ENCODE assay signal across 1 cellular context in genomic region chr2:64751286-64752260, GRCh38.
TF ChIP-seq lines count a peak whose summit lies in the region.

No MANE protein-coding gene starts in this region.

TF ChIP-seq in HepG2, 621 proteins besides CTCF, POLR2A, EP300 and RAD21 (continued from another document and continues in another):
- TF ChIP-seq ZBTB2 (CRISPR knock-in tag; IDR thresholded peaks at IDR 0.05; ENCODE audit: low read depth): no peak; the same call in 1 of the 2 replicates
- no peak for TF ChIP-seq ZXDC (CRISPR knock-in tag; IDR thresholded peaks at IDR 0.05)
- peak; percentile 92 for TF ChIP-seq HNRNPK (IDR thresholded peaks at IDR 0.05; ENCODE audit: low read depth, low read length, poor library complexity, severe bottlenecking)
- 0 out of 2 replicates have a peak, but pooled peaks have one; percentile 15 for TF ChIP-seq ERF (CRISPR knock-in tag; IDR thresholded peaks at IDR 0.05)
- TF ChIP-seq EEA1 (CRISPR knock-in tag; IDR thresholded peaks at IDR 0.05; ENCODE audit: borderline replicate concordance): peak; percentile 78; the same call in 1 of the 2 replicates
- TF ChIP-seq, protein P1, sequence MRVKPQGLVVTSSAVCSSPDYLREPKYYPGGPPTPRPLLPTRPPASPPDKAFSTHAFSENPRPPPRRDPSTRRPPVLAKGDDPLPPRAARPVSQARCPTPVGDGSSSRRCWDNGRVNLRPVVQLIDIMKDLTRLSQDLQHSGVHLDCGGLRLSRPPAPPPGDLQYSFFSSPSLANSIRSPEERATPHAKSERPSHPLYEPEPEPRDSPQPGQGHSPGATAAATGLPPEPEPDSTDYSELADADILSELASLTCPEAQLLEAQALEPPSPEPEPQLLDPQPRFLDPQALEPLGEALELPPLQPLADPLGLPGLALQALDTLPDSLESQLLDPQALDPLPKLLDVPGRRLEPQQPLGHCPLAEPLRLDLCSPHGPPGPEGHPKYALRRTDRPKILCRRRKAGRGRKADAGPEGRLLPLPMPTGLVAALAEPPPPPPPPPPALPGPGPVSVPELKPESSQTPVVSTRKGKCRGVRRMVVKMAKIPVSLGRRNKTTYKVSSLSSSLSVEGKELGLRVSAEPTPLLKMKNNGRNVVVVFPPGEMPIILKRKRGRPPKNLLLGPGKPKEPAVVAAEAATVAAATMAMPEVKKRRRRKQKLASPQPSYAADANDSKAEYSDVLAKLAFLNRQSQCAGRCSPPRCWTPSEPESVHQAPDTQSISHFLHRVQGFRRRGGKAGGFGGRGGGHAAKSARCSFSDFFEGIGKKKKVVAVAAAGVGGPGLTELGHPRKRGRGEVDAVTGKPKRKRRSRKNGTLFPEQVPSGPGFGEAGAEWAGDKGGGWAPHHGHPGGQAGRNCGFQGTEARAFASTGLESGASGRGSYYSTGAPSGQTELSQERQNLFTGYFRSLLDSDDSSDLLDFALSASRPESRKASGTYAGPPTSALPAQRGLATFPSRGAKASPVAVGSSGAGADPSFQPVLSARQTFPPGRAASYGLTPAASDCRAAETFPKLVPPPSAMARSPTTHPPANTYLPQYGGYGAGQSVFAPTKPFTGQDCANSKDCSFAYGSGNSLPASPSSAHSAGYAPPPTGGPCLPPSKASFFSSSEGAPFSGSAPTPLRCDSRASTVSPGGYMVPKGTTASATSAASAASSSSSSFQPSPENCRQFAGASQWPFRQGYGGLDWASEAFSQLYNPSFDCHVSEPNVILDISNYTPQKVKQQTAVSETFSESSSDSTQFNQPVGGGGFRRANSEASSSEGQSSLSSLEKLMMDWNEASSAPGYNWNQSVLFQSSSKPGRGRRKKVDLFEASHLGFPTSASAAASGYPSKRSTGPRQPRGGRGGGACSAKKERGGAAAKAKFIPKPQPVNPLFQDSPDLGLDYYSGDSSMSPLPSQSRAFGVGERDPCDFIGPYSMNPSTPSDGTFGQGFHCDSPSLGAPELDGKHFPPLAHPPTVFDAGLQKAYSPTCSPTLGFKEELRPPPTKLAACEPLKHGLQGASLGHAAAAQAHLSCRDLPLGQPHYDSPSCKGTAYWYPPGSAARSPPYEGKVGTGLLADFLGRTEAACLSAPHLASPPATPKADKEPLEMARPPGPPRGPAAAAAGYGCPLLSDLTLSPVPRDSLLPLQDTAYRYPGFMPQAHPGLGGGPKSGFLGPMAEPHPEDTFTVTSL (CRISPR knock-in tag; IDR thresholded peaks at IDR 0.05; ENCODE audit: borderline replicate concordance): peak; percentile 87
- TF ChIP-seq MZF1 (CRISPR knock-in tag; IDR thresholded peaks at IDR 0.05; ENCODE audit: borderline replicate concordance): no peak
- no peak for TF ChIP-seq RFX3 (CRISPR knock-in tag; IDR thresholded peaks at IDR 0.05)
- no peak for TF ChIP-seq HNRNPH1 (optimal IDR thresholded peaks at IDR 0.05; ENCODE audit: low read depth, low read length)
- 0 out of 2 replicates have a peak, but pooled peaks have one; percentile 14 for TF ChIP-seq ZNF7 (CRISPR knock-in tag; IDR thresholded peaks at IDR 0.05)
- no peak for TF ChIP-seq ZNF17 (CRISPR knock-in tag; IDR thresholded peaks at IDR 0.05)
- no peak for TF ChIP-seq SMARCE1 (IDR thresholded peaks at IDR 0.05; ENCODE audit: borderline replicate concordance)
- TF ChIP-seq SMC3 (IDR thresholded peaks at IDR 0.05; ENCODE audit: low read length): no peak; the same call in 1 of the 2 replicates
- TF ChIP-seq TAF15 (IDR thresholded peaks at IDR 0.05; ENCODE audit: low read depth, low read length, poor library complexity, severe bottlenecking): no peak
- TF ChIP-seq, protein P2, sequence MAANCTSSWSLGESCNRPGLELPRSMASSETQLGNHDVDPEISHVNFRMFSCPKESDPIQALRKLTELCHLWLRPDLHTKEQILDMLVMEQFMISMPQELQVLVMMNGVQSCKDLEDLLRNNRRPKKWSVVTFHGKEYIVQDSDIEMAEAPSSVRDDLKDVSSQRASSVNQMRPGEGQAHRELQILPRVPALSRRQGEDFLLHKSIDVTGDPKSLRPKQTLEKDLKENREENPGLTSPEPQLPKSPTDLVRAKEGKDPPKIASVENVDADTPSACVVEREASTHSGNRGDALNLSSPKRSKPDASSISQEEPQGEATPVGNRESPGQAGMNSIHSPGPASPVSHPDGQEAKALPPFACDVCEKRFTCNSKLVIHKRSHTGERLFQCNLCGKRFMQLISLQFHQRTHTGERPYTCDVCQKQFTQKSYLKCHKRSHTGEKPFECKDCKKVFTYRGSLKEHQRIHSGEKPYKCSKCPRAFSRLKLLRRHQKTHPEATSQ (CRISPR knock-in tag; IDR thresholded peaks at IDR 0.05; ENCODE audit: borderline replicate concordance): 0 out of 2 replicates have a peak, but pooled peaks have one; percentile 80
- TF ChIP-seq, protein P3, sequence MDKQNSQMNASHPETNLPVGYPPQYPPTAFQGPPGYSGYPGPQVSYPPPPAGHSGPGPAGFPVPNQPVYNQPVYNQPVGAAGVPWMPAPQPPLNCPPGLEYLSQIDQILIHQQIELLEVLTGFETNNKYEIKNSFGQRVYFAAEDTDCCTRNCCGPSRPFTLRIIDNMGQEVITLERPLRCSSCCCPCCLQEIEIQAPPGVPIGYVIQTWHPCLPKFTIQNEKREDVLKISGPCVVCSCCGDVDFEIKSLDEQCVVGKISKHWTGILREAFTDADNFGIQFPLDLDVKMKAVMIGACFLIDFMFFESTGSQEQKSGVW (CRISPR knock-in tag; IDR thresholded peaks at IDR 0.05; ENCODE audit: borderline replicate concordance): no peak
- peak; percentile 87; the same call in 1 of the 2 replicates for TF ChIP-seq NFKB2 (CRISPR knock-in tag; IDR thresholded peaks at IDR 0.05; ENCODE audit: borderline replicate concordance)
- TF ChIP-seq ATM (IDR thresholded peaks at IDR 0.05; ENCODE audit: borderline replicate concordance): no peak
- TF ChIP-seq RFXAP (CRISPR knock-in tag; IDR thresholded peaks at IDR 0.05; ENCODE audit: borderline replicate concordance): peak; percentile 64
- peak; percentile 52; the same call in 1 of the 2 replicates for TF ChIP-seq ZNF775 (CRISPR knock-in tag; IDR thresholded peaks at IDR 0.05; ENCODE audit: borderline replicate concordance)
- TF ChIP-seq RXRB (CRISPR knock-in tag; IDR thresholded peaks at IDR 0.05; ENCODE audit: borderline replicate concordance): peak; percentile 38; the same call in 1 of the 2 replicates
- TF ChIP-seq ZNF101 (CRISPR knock-in tag; IDR thresholded peaks at IDR 0.05; ENCODE audit: borderline replicate concordance, low read depth): no peak
- no peak; the same call in none of the 2 replicates for TF ChIP-seq ZNF777 (CRISPR knock-in tag; IDR thresholded peaks at IDR 0.05)
- no peak for TF ChIP-seq JUNB (CRISPR knock-in tag; IDR thresholded peaks at IDR 0.05; ENCODE audit: borderline replicate concordance)
- peak; percentile 93 for TF ChIP-seq HDAC1 (CRISPR knock-in tag; IDR thresholded peaks at IDR 0.05)
- TF ChIP-seq E2F2 (CRISPR knock-in tag; IDR thresholded peaks at IDR 0.05; ENCODE audit: borderline replicate concordance): no peak
- TF ChIP-seq KDM5B (CRISPR knock-in tag; IDR thresholded peaks at IDR 0.05; ENCODE audit: borderline replicate concordance): peak; percentile 80; the same call in 1 of the 2 replicates
- 0 out of 2 replicates have a peak, but pooled peaks have one; percentile 39 for TF ChIP-seq KDM4B (CRISPR knock-in tag; IDR thresholded peaks at IDR 0.05)
- TF ChIP-seq, protein P4, sequence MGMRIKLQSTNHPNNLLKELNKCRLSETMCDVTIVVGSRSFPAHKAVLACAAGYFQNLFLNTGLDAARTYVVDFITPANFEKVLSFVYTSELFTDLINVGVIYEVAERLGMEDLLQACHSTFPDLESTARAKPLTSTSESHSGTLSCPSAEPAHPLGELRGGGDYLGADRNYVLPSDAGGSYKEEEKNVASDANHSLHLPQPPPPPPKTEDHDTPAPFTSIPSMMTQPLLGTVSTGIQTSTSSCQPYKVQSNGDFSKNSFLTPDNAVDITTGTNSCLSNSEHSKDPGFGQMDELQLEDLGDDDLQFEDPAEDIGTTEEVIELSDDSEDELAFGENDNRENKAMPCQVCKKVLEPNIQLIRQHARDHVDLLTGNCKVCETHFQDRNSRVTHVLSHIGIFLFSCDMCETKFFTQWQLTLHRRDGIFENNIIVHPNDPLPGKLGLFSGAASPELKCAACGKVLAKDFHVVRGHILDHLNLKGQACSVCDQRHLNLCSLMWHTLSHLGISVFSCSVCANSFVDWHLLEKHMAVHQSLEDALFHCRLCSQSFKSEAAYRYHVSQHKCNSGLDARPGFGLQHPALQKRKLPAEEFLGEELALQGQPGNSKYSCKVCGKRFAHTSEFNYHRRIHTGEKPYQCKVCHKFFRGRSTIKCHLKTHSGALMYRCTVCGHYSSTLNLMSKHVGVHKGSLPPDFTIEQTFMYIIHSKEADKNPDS (CRISPR knock-in tag; IDR thresholded peaks at IDR 0.05): no peak
- no peak for TF ChIP-seq ZKSCAN5 (CRISPR knock-in tag; IDR thresholded peaks at IDR 0.05)
- no peak for TF ChIP-seq ZNF232 (CRISPR knock-in tag; IDR thresholded peaks at IDR 0.05; ENCODE audit: borderline replicate concordance)
- no peak for TF ChIP-seq ZNF205 (CRISPR knock-in tag; IDR thresholded peaks at IDR 0.05)
- TF ChIP-seq ZNF749 (CRISPR knock-in tag; IDR thresholded peaks at IDR 0.05; ENCODE audit: borderline replicate concordance): no peak
- TF ChIP-seq, protein P5, sequence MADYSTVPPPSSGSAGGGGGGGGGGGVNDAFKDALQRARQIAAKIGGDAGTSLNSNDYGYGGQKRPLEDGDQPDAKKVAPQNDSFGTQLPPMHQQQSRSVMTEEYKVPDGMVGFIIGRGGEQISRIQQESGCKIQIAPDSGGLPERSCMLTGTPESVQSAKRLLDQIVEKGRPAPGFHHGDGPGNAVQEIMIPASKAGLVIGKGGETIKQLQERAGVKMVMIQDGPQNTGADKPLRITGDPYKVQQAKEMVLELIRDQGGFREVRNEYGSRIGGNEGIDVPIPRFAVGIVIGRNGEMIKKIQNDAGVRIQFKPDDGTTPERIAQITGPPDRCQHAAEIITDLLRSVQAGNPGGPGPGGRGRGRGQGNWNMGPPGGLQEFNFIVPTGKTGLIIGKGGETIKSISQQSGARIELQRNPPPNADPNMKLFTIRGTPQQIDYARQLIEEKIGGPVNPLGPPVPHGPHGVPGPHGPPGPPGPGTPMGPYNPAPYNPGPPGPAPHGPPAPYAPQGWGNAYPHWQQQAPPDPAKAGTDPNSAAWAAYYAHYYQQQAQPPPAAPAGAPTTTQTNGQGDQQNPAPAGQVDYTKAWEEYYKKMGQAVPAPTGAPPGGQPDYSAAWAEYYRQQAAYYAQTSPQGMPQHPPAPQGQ (CRISPR knock-in tag; IDR thresholded peaks at IDR 0.05; ENCODE audit: borderline replicate concordance): no peak
- TF ChIP-seq STAT5B (CRISPR knock-in tag; IDR thresholded peaks at IDR 0.05): no peak
- peak; percentile 65; the same call in 1 of the 2 replicates for TF ChIP-seq ZNF460 (CRISPR knock-in tag; IDR thresholded peaks at IDR 0.05; ENCODE audit: borderline replicate concordance)
- TF ChIP-seq PRMT3 (CRISPR knock-in tag; IDR thresholded peaks at IDR 0.05; ENCODE audit: borderline replicate concordance, low read depth): no peak
- TF ChIP-seq HOXA7 (CRISPR knock-in tag; IDR thresholded peaks at IDR 0.05): no peak
- no peak for TF ChIP-seq ARID3A (IDR thresholded peaks at IDR 0.05; ENCODE audit: low read depth, low read length)
- TF ChIP-seq ZNF615 (CRISPR knock-in tag; IDR thresholded peaks at IDR 0.05; ENCODE audit: borderline replicate concordance): no peak
- no peak for TF ChIP-seq ZKSCAN8 (CRISPR knock-in tag; IDR thresholded peaks at IDR 0.05; ENCODE audit: borderline replicate concordance)
- TF ChIP-seq ZNF773 (CRISPR knock-in tag; IDR thresholded peaks at IDR 0.05; ENCODE audit: borderline replicate concordance): no peak
- no peak for TF ChIP-seq ZNF382 (CRISPR knock-in tag; IDR thresholded peaks at IDR 0.05; ENCODE audit: borderline replicate concordance)
